7 cellular contexts compared by ENCODE assay signal in the genomic region with DNA sequence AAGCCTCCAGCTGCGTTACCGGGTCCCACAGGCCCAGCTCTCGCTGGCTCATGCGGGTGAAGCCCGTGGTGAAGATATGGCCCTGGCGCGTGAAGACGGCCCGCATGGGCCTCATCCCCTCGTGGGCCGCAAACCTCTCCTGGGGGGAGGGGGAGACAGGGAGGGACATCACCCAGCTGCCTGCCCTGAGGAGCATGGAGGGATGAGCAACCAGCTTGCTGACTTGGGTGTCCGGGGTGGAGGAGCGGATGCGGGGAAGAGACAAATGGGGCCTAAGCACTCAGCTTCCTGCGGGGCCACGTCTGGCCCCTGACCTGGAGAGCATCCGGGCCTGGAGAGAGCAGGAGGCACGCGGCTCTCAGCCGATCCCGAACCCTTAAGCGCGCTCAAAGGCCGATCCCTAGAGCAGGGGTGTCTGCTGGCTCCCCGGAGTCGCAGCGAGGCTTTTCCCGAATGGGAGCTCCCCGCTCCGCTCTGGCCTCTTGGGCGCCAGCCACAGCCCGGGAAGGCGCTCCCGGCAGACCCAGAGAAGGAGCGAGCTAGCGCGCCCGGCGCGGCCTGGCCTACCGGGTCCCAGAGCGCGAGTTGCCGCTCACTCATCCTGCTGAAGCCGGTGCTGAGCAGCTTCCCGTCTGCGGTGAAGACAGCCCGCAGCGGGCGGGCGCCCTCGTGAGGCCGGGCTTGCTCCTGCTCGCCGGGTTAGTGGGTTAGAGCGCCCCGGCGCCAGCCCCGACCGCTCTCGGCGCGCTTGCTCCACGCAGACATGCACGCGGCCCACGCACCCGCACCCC.
DNase-seq lines count a peak whose midpoint lies in the region; ATAC-seq and TF ChIP-seq lines count a peak whose summit lies in the region.

No MANE protein-coding gene starts in this region.

- TF ChIP-seq CTCF in VCaP (conservative IDR thresholded peaks at IDR 0.05) = peak; percentile 100

- H3K27ac ChIP-seq in VCaP = peak overlapping the region; percentile 86

- DNase-seq in MV-4-11 (lab: John Stamatoyannopoulos, UW) (peak; percentile 84), T47D (ENCODE audit: low read depth in 1 of 2, low spot score in 1 of 2) (peak; percentile 91 to 96), iPS-NIHi7 (ENCODE audit: extremely low spot score) (peak; percentile 73), NCI-H2227 treated with DMSO at 0.1 percent for 48 hours (lab: John Stamatoyannopoulos, UW) (no peak)
- peak; percentile 78 to 84 (median 83) for DNase-seq in stimulated activated CD4-positive, alpha-beta T cell treated with anti-CD3 and anti-CD28 coated beads, Interleukin-12 subunit alpha, Interleukin-12 subunit beta, amount 100 ng/mL, for 48 hours (ENCODE audit: low read depth in 2 of 3, low spot score in 1 of 3)

- in situ Hi-C loops in T47D (cut with HindIII; ENCODE audit: low pct_unique_long_range_greater_than_20kb, low sequenced_read_pairs) = no loop called here

- peak; percentile 36 for ATAC-seq in GM18867 (IDR thresholded peaks at IDR 0.05; ENCODE audit: unreplicated experiment)
